7 cellular contexts compared by ENCODE assay signal in genomic region chr10:31697271-31698168, GRCh38.
A peak's percentile ranks its signal among the peaks of the same experiment; 100 is the strongest.
DNase-seq lines count a peak whose midpoint lies in the region; ATAC-seq and TF ChIP-seq lines count a peak whose summit lies in the region.

No MANE protein-coding gene starts in this region.

- H3K27me3 ChIP-seq in lung (ENCODE audit: control insufficient read depth, insufficient read depth) (no peaks in the 10 kb centered on the region), testis (no peaks in the 10 kb centered on the region)

- intact Hi-C loops in testis (cut with DNase I; ENCODE audit: low total_unique reads): no loop called here

- no peaks in the 10 kb centered on the region for H3K36me3 ChIP-seq in lung (ENCODE audit: control insufficient read depth in 2 of 2, insufficient read depth in 2 of 2, low read length in 2 of 2)
- H3K36me3 ChIP-seq in testis (ENCODE audit: low read depth, missing control alignments): no peaks in the 10 kb centered on the region

- peak overlapping the region; percentile 86 to 98 for H3K27ac ChIP-seq in lung (ENCODE audit: low read depth in 1 of 2, low read length in 1 of 2)
- H3K27ac ChIP-seq in testis: peak overlapping the region; percentile 86 to 92

- H3K9me3 ChIP-seq in lung (ENCODE audit: control insufficient read depth in 2 of 2, insufficient read depth in 1 of 2, low read length in 1 of 2) (no peaks in the 10 kb centered on the region), testis (no peaks in the 10 kb centered on the region)

- ATAC-seq in lung (ENCODE audit: insufficient read depth, low FRiP score): peak; percentile 85
- ATAC-seq in HG03196 (IDR thresholded peaks at IDR 0.05; ENCODE audit: unreplicated experiment): no peak
- no peak for ATAC-seq in HG02884 (IDR thresholded peaks at IDR 0.05; ENCODE audit: unreplicated experiment)

- no peak overlapping the region for H3K4me3 ChIP-seq in lung
- no peak overlapping the region for H3K4me3 ChIP-seq in testis

- DNase-seq in NCI-H2081 (lab: John Stamatoyannopoulos, UW) (peak; percentile 42 to 72), cerebellar cortex (ENCODE audit: low spot score) (peak; percentile 70), lung (ENCODE audit: low spot score) (peak; percentile 68), testis (peak; percentile 62)
- DNase-seq in NK-92 treated with Interleukin-12 subunit alpha and Interleukin-12 subunit beta, amount 100 ng/mL, for 24 hours (lab: John Stamatoyannopoulos, UW): no peak

- TF ChIP-seq CTCF in lung (IDR thresholded peaks at IDR 0.05; ENCODE audit: control extremely low read depth, extremely low read depth) (no peak), testis (IDR thresholded peaks at IDR 0.05) (no peak)

- 16 to 28% methylated on average over 19 of the region's 19 CpGs for whole genome bisulfite sequencing in lung, 2 donors
- 32 to 60% methylated on average over 12 to 19 of the region's 19 CpGs for WGBS in testis, 2 donors

- TF ChIP-seq POLR2A in testis (IDR thresholded peaks at IDR 0.05): no peak

- H3K4me1 ChIP-seq in lung (ENCODE audit: control insufficient read depth in 2 of 2, insufficient read depth in 2 of 2, low read length in 2 of 2) (peaks cover 2 to 31% of the 10 kb centered on the region in 2 donors), testis (peaks cover 25% of the 10 kb centered on the region)
